ENCODE assay signal across 9 cellular contexts in the genomic region with DNA sequence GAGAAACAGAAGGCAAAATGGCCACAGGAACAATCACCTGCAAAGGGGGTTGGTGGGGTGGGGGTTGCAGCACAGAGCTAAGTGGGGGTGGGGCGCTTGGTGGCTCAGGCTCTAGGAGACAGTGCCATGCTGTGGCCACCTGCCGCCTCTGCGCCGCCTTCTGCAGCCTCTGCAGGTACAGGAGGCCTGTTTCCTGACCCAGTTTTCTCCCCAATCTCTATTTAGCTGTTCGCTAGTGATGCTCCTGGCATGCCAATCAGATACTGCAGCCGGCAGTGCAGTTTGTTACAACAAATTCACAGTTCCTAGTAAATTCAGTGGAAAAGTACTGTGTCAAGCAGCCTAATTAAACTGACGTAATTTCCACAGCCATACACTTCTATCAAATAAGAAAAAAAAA.
A peak's percentile ranks its signal among the peaks of the same experiment; 100 is the strongest.
DNase-seq lines count a peak whose midpoint lies in the region; ATAC-seq and TF ChIP-seq lines count a peak whose summit lies in the region.
"Had no signal": no experiment of that assay in that cellular context is flagged by ENCODE, and none has a peak within 500 bp of the region (broad histone marks: within the 10 kb centered on the region; RNA-seq: fewer than 3 reads in every experiment).

No MANE protein-coding gene starts in this region.

- H3K4me1 Mint-ChIP-seq in activated naive CD8-positive, alpha-beta T cell treated with anti-CD3 and anti-CD28 coated beads, Interleukin-2, amount 50 U/mL, for 24 hours, result no peaks in the 10 kb centered on the region

- H2BK120ac ChIP-seq in mesendoderm (ENCODE audit: low read depth, low read length), result no peak overlapping the region

- no peaks in the 10 kb centered on the region for H3K9me3 ChIP-seq in Peyer's patch
- H3K9me3 ChIP-seq: neutrophil had no signal

- H3K9ac ChIP-seq in mesendoderm (ENCODE audit: low read length), result no peak overlapping the region

- TF ChIP-seq POLR2A in Peyer's patch (IDR thresholded peaks at IDR 0.05), result no peak

- H3K4me1 ChIP-seq in mesendoderm (ENCODE audit: control insufficient read depth, low read depth, low read length) (peaks cover 3% of the 10 kb centered on the region), Peyer's patch (no peaks in the 10 kb centered on the region)

- H3K4ac ChIP-seq in mesendoderm (ENCODE audit: low read depth, low read length), result no peak overlapping the region

- no peak overlapping the region for H3K18ac ChIP-seq in mesendoderm (ENCODE audit: low read length)

- H3K4me2 ChIP-seq in mesendoderm (ENCODE audit: low read length), result no peak overlapping the region

- no peak overlapping the region for H3K4me3 ChIP-seq in Jurkat, Clone E6-1 (ENCODE audit: low read length)
- H3K4me3 ChIP-seq in brain microvascular endothelial cell (ENCODE audit: low read depth, low read length) (no peak overlapping the region), mesendoderm (ENCODE audit: low read length) (no peak overlapping the region), Peyer's patch (no peak overlapping the region)

- no peaks in the 10 kb centered on the region for H3K79me2 ChIP-seq in mesendoderm (ENCODE audit: control insufficient read depth, insufficient read depth, low read length)

- no peak overlapping the region for H4K5ac ChIP-seq in mesendoderm (ENCODE audit: low read length)

- H4K8ac ChIP-seq in mesendoderm (ENCODE audit: low read depth, low read length), result no peak overlapping the region

- no peak overlapping the region for H3K4me3 Mint-ChIP-seq in activated naive CD8-positive, alpha-beta T cell treated with anti-CD3 and anti-CD28 coated beads, Interleukin-2, amount 50 U/mL, for 24 hours

- H3K27me3 ChIP-seq in brain microvascular endothelial cell (replicated peaks), result no peaks in the 10 kb centered on the region
- no peaks in the 10 kb centered on the region for H3K27me3 ChIP-seq in mesendoderm (ENCODE audit: insufficient read depth, low read length, poor library complexity)
- no peaks in the 10 kb centered on the region for H3K27me3 ChIP-seq in Peyer's patch
- H3K27me3 ChIP-seq: neutrophil had no signal

- peaks cover 4% of the 10 kb centered on the region for H3K36me3 Mint-ChIP-seq in activated naive CD8-positive, alpha-beta T cell treated with anti-CD3 and anti-CD28 coated beads, Interleukin-2, amount 50 U/mL, for 24 hours (ENCODE audit: low read depth)

- H3K79me1 ChIP-seq in mesendoderm (ENCODE audit: low read length), result no peaks in the 10 kb centered on the region

- no peak overlapping the region for H2BK5ac ChIP-seq in mesendoderm (ENCODE audit: low read length)

- peak; percentile 45 for TF ChIP-seq CTCF in brain microvascular endothelial cell (IDR thresholded peaks at IDR 0.05; ENCODE audit: low read depth, low read length, missing control alignments)
- TF ChIP-seq CTCF in Peyer's patch (IDR thresholded peaks at IDR 0.05), result peak in 1 of 6 experiments; percentile 16

- H3K27ac ChIP-seq in brain microvascular endothelial cell (no peak overlapping the region), mesendoderm (ENCODE audit: low read depth, low read length) (no peak overlapping the region), Peyer's patch (no peak overlapping the region)
- H3K27ac ChIP-seq: neutrophil had no signal

- no peak overlapping the region for H2BK15ac ChIP-seq in mesendoderm (replicated peaks; ENCODE audit: low read depth)

- no peak overlapping the region for H3K23ac ChIP-seq in mesendoderm (ENCODE audit: low read length)

- no peak overlapping the region for H3K27ac Mint-ChIP-seq in activated naive CD8-positive, alpha-beta T cell treated with anti-CD3 and anti-CD28 coated beads, Interleukin-2, amount 50 U/mL, for 24 hours

- H3K36me3 ChIP-seq in brain microvascular endothelial cell (replicated peaks) (no peaks in the 10 kb centered on the region), mesendoderm (ENCODE audit: control insufficient read depth, insufficient read depth, low read length) (no peaks in the 10 kb centered on the region), Peyer's patch (no peaks in the 10 kb centered on the region)
- H3K36me3 ChIP-seq: neutrophil had no signal

- H3K27me3 Mint-ChIP-seq in activated naive CD8-positive, alpha-beta T cell treated with anti-CD3 and anti-CD28 coated beads, Interleukin-2, amount 50 U/mL, for 24 hours, result no peaks in the 10 kb centered on the region

- DNase-seq in ELF-1 (ENCODE audit: low read depth, low spot score), result peak; percentile 56
- peak; percentile 10 for DNase-seq in Jurkat, Clone E6-1 (ENCODE audit: low read depth, low spot score)
- DNase-seq in brain microvascular endothelial cell, result no peak
- peak; percentile 74 for DNase-seq in mesendoderm
- no peak for DNase-seq in activated naive CD8-positive, alpha-beta T cell treated with anti-CD3 and anti-CD28 coated beads, Interleukin-2, amount 50 U/mL, for 24 hours
- DNase-seq in globus pallidus (ENCODE audit: low spot score), result no peak
- no peak for DNase-seq in Peyer's patch

- no peak for ATAC-seq in HG03571 (IDR thresholded peaks at IDR 0.05; ENCODE audit: unreplicated experiment)
- no peak for ATAC-seq in activated naive CD8-positive, alpha-beta T cell treated with anti-CD3 and anti-CD28 coated beads, Interleukin-2, amount 50 U/mL, for 24 hours

- in situ Hi-C loops in brain microvascular endothelial cell (cut with HindIII; ENCODE audit: low pct_ligation_motif_present, low sequenced_read_pairs), result no loop called here

- no peaks in the 10 kb centered on the region for H3K9me3 Mint-ChIP-seq in activated naive CD8-positive, alpha-beta T cell treated with anti-CD3 and anti-CD28 coated beads, Interleukin-2, amount 50 U/mL, for 24 hours

- H3K56ac ChIP-seq in mesendoderm (ENCODE audit: low read length), result no peak overlapping the region

- no CpG with 5 or more reads among the region's 7 CpGs for WGBS in mesendoderm (ENCODE audit: extremely low coverage, insufficient coverage, low lambda C conversion rate)

- no peak overlapping the region for H2AK5ac ChIP-seq in mesendoderm (ENCODE audit: low read length)

Comparison
In these comparisons a context has a peak if more than half of its experiments do, and no peak if none do; other contexts are left out.
1. DNase-seq: peak in ELF-1 (single experiment), Jurkat, Clone E6-1 (single experiment) and mesendoderm (single experiment); none in brain microvascular endothelial cell (single experiment), activated naive CD8-positive, alpha-beta T cell treated with anti-CD3 and anti-CD28 coated beads, Interleukin-2, amount 50 U/mL, for 24 hours (single experiment), globus pallidus (single experiment) and Peyer's patch (0 of 3).